10 cellular contexts compared by ENCODE assay signal in the genomic region with DNA sequence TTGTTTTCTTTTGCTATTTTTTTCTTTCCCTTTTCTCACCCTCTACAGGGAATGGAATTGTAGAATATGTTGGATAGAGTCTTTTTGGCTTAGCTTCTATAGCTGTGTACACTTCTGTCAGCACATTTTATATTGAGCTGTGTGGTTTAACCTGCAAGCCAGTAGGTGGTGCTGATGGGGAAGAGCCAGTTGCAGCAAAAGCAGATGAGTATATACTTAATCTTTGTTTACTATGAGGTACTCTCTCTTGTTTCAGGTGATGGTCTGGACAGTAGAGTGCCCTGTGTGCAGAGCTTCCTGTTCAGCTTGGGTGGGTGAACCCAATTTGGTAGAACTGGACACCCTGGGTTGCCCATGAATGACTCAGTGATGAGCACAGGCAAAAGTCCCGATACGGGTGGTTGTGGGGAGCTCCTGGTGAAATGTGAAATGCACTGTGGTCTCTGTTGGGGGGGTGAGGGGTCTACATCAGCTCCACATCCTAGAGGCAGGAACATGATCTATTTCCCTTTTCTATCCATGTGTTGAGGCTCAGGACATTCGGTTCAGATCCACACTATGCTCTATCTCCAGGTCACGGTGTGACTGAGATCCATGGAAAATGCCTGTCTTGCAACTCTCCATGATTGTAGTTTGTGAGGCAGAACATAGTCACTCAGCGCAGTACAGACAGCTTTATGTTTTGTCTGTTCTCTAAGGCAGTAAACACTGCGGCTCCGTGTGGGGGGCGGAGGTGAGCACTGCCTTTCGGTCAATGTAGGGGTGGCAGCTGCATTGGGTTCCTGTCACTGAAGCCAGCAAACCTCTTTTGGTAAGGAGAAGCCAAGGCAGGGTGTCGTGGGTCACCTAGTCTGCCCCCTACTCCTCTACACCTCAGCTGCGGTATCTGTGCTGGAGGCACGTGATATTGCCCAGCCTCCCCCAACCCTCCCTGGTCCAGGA.
DNase-seq lines count a peak whose midpoint lies in the region; ATAC-seq and TF ChIP-seq lines count a peak whose summit lies in the region.
"Had no signal": no experiment of that assay in that cellular context is flagged by ENCODE, and none has a peak within 500 bp of the region (broad histone marks: within the 10 kb centered on the region; RNA-seq: fewer than 3 reads in every experiment).

No MANE protein-coding gene starts in this region.

- no peaks in the 10 kb centered on the region for H3K36me3 ChIP-seq in adrenal gland (replicated peaks in 1 of 2)

- ATAC-seq in GM18868 (IDR thresholded peaks at IDR 0.05; ENCODE audit: unreplicated experiment): peak; percentile 52
- no peak for ATAC-seq in stimulated activated naive CD8-positive, alpha-beta T cell treated with anti-CD3 and anti-CD28 coated beads, Interleukin-15, amount 100 ng/mL, for 72 hours
- ATAC-seq in activated naive CD8-positive, alpha-beta T cell treated with anti-CD3 and anti-CD28 coated beads, Interleukin-2, amount 50 U/mL, for 24 hours: no peak

- H3K36me3 Mint-ChIP-seq in activated naive CD8-positive, alpha-beta T cell treated with anti-CD3 and anti-CD28 coated beads, Interleukin-2, amount 50 U/mL, for 24 hours (ENCODE audit: low read depth): no peaks in the 10 kb centered on the region

- H3K4me3 Mint-ChIP-seq in stimulated activated naive CD8-positive, alpha-beta T cell treated with anti-CD3 and anti-CD28 coated beads, Interleukin-15, amount 100 ng/mL, for 72 hours: no peak overlapping the region
- no peak overlapping the region for H3K4me3 Mint-ChIP-seq in activated naive CD8-positive, alpha-beta T cell treated with anti-CD3 and anti-CD28 coated beads, Interleukin-2, amount 50 U/mL, for 24 hours

- peak; percentile 55 for TF ChIP-seq CTCF in AG04450 (IDR thresholded peaks at IDR 0.05; ENCODE audit: low read depth, low read length)
- TF ChIP-seq CTCF in foreskin fibroblast (IDR thresholded peaks at IDR 0.05; ENCODE audit: low read depth, low read length): peak; percentile 61
- TF ChIP-seq CTCF in adrenal gland (IDR thresholded peaks at IDR 0.05): peak in 2 of 6 experiments; percentile 9 to 17

- DNase-seq in AG04450 (ENCODE audit: low read depth, low spot score) (no peak), SK-MEL-5 (ENCODE audit: low read depth, low spot score) (peak; percentile 58), foreskin fibroblast (peak; percentile 22 to 66), DMS79 (lab: John Stamatoyannopoulos, UW) (no peak), adrenal gland (no peak)
- DNase-seq in stimulated activated naive CD8-positive, alpha-beta T cell treated with anti-CD3 and anti-CD28 coated beads, Interleukin-15, amount 100 ng/mL, for 72 hours: no peak
- DNase-seq in activated naive CD8-positive, alpha-beta T cell treated with anti-CD3 and anti-CD28 coated beads, Interleukin-2, amount 50 U/mL, for 24 hours: no peak
- DNase-seq: NCI-H2171 treated with DMSO at 0.1 percent for 48 hours, small intestine had no signal

- no peaks in the 10 kb centered on the region for H3K27me3 ChIP-seq in AG04450 (ENCODE audit: control insufficient read depth, insufficient read depth, low read length)
- no peaks in the 10 kb centered on the region for H3K27me3 ChIP-seq in adrenal gland

- no peak overlapping the region for H3K4me3 ChIP-seq in AG04450 (ENCODE audit: low read depth, low read length)
- H3K4me3 ChIP-seq in foreskin fibroblast (ENCODE audit: low read depth in 1 of 2, low read length in 2 of 2): no peak overlapping the region
- no peak overlapping the region for H3K4me3 ChIP-seq in adrenal gland

- peaks cover 14 to 25% of the 10 kb centered on the region in 2 donors for H3K9me3 Mint-ChIP-seq in stimulated activated naive CD8-positive, alpha-beta T cell treated with anti-CD3 and anti-CD28 coated beads, Interleukin-15, amount 100 ng/mL, for 72 hours
- peaks cover 37% of the 10 kb centered on the region for H3K9me3 Mint-ChIP-seq in activated naive CD8-positive, alpha-beta T cell treated with anti-CD3 and anti-CD28 coated beads, Interleukin-2, amount 50 U/mL, for 24 hours

- intact Hi-C loops in adrenal gland (cut with DNase I): no loop called here

- CTCF ChIA-PET in AG04450 (lab: Charles Lee): interaction anchor here (0.6 to 3.3 kb wide), 6 partner anchors 9 to 1942 kb away, joined by 3 to 31 read pairs (median 4); no protein-coding TSS in a partner anchor

- H3K27ac ChIP-seq in AG04450 (ENCODE audit: low read depth, low read length): no peak overlapping the region
- H3K27ac ChIP-seq in adrenal gland: no peak overlapping the region

- POLR2A ChIA-PET in AG04450 (lab: Yijun Ruan, JAX): no interaction called here

- no peaks in the 10 kb centered on the region for H3K4me1 Mint-ChIP-seq in stimulated activated naive CD8-positive, alpha-beta T cell treated with anti-CD3 and anti-CD28 coated beads, Interleukin-15, amount 100 ng/mL, for 72 hours
- no peaks in the 10 kb centered on the region for H3K4me1 Mint-ChIP-seq in activated naive CD8-positive, alpha-beta T cell treated with anti-CD3 and anti-CD28 coated beads, Interleukin-2, amount 50 U/mL, for 24 hours

- 87 to 94% (median 90%) methylated on average over 5 to 12 of the region's 12 CpGs for WGBS in adrenal gland, 4 donors

- H3K27me3 Mint-ChIP-seq in stimulated activated naive CD8-positive, alpha-beta T cell treated with anti-CD3 and anti-CD28 coated beads, Interleukin-15, amount 100 ng/mL, for 72 hours: no peaks in the 10 kb centered on the region
- no peaks in the 10 kb centered on the region for H3K27me3 Mint-ChIP-seq in activated naive CD8-positive, alpha-beta T cell treated with anti-CD3 and anti-CD28 coated beads, Interleukin-2, amount 50 U/mL, for 24 hours

- no peak for TF ChIP-seq POLR2A in adrenal gland (IDR thresholded peaks at IDR 0.05)

- H3K27ac Mint-ChIP-seq in stimulated activated naive CD8-positive, alpha-beta T cell treated with anti-CD3 and anti-CD28 coated beads, Interleukin-15, amount 100 ng/mL, for 72 hours: no peak overlapping the region
- H3K27ac Mint-ChIP-seq in activated naive CD8-positive, alpha-beta T cell treated with anti-CD3 and anti-CD28 coated beads, Interleukin-2, amount 50 U/mL, for 24 hours: no peak overlapping the region

- H3K9me3 ChIP-seq in AG04450 (ENCODE audit: control insufficient read depth, insufficient read depth, low read length): peaks cover 4% of the 10 kb centered on the region; the same call in 1 of the 2 replicates
- no peaks in the 10 kb centered on the region for H3K9me3 ChIP-seq in adrenal gland (replicated peaks in 1 of 3)

- in situ Hi-C loops in SK-MEL-5 (cut with HindIII; ENCODE audit: low pct_unique_long_range_greater_than_20kb, low sequenced_read_pairs): no loop called here

- no peaks in the 10 kb centered on the region for H3K4me1 ChIP-seq in adrenal gland (replicated peaks in 1 of 2)

Comparison
In these comparisons a context has a peak if more than half of its experiments do, and no peak if none do; other contexts are left out.
1. DNase-seq: peak in SK-MEL-5 (single experiment) and foreskin fibroblast (2 of 2); none in AG04450 (single experiment), DMS79 (single experiment), stimulated activated naive CD8-positive, alpha-beta T cell treated with anti-CD3 and anti-CD28 coated beads, Interleukin-15, amount 100 ng/mL, for 72 hours (0 of 2), activated naive CD8-positive, alpha-beta T cell treated with anti-CD3 and anti-CD28 coated beads, Interleukin-2, amount 50 U/mL, for 24 hours (single experiment) and adrenal gland (0 of 7).